Comparison of ENCODE assay signal across 21 cellular contexts in the genomic region with DNA sequence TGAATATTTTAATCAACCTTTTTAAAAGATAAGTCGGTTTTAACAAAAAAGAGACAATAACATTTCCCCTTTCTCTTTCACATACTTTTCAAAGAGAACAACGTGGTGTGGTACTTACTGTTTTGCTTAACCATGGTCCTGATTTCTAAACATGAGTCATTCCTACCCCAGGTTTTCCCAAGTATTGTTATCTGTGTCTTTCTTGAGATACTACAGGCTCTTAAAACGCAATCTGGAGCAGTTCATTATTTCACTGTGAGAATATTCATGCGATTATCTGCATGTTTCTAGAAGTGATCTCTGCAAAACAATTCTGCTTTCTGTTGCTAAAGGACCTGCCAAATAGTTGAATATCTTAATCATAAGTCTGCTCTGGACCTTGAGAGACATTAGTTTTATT.
"Had no signal": no experiment of that assay in that cellular context is flagged by ENCODE, and none has a peak within 500 bp of the region (broad histone marks: within the 10 kb centered on the region; RNA-seq: fewer than 3 reads in every experiment).

No MANE protein-coding gene starts in this region.

- H3K9me3 ChIP-seq: left ventricle myocardium inferior, psoas muscle, right lobe of liver, thoracic aorta, transverse colon had no signal

- H3K4me3 ChIP-seq: coronary artery, left ventricle myocardium inferior, lung, psoas muscle, right lobe of liver, stomach, thoracic aorta, transverse colon had no signal

- H3K4me1 ChIP-seq: left ventricle myocardium inferior, parathyroid adenoma, psoas muscle, right lobe of liver, stomach, transverse colon had no signal

- H3K79me2 ChIP-seq: parathyroid adenoma had no signal

- H3K27me3 ChIP-seq: right lobe of liver, stomach, transverse colon had no signal

- H3K9ac ChIP-seq: parathyroid adenoma had no signal

- H3K27ac ChIP-seq: coronary artery, left ventricle myocardium inferior, parathyroid adenoma, psoas muscle, right lobe of liver, stomach, thoracic aorta, transverse colon had no signal

- H2AFZ ChIP-seq: parathyroid adenoma had no signal

- H3K36me3 ChIP-seq: left ventricle myocardium inferior, right lobe of liver, stomach, thoracic aorta, transverse colon had no signal

- ATAC-seq: left cardiac atrium; naive thymus-derived CD4-positive, alpha-beta T cell; psoas muscle; right lobe of liver; stimulated activated naive B cell treated with anti-CD40 and anti-IgM and Interleukin-4, amounts not matched to agents 10 μg/mL and 1 μg/mL and 100 μg/mL, for 72 hours had no signal

- DNase-seq: effector CD8-positive, alpha-beta T cell; foreskin fibroblast; immature natural killer cell; kidney; left cardiac atrium; left ventricle myocardium inferior; naive thymus-derived CD4-positive, alpha-beta T cell; nephron progenitor cell; psoas muscle; retina; right lobe of liver; stimulated activated CD4-positive, alpha-beta T cell treated with anti-CD3 and anti-CD28 coated beads, Interleukin-2, amount 100 ng/mL, for 24 hours; stimulated activated CD4-positive, alpha-beta T cell treated with anti-CD3 and anti-CD28 coated beads, Interleukin-4, amount 100 ng/mL, for 4 hours; stimulated activated naive B cell treated with anti-CD40 and anti-IgM and Interleukin-4, amounts not matched to agents 10 μg/mL and 1 μg/mL and 100 μg/mL, for 72 hours; stomach; substantia nigra; transverse colon had no signal
